In the genomic region with DNA sequence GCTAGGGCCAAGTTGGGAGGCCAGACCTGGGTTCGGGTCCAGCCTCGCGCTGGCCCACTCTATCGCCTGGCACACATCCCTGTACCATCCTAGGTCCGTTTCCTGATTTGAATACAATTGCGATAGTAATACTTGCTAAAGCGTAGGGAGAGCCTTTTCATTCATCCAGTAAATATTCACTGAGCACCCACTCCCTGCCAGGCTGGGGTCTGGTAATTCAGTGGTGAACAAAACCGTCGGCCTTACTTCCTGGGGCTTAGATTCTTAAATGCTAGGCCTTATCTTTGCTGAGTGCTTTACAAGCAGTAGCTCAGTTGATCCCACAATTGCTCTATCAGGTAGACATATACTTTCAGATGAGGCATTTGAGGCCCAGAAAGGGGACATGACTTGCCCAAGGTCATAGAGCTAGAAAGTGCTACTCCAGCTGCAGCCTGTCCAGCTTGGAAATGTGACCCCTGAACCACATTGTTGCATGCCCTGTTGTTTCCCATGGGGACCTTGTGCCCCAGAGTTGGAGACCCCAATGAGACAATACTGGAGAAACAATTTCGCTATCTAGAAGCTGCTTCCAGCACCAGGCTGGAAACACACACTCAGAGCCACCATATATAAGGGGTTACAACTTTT, we compare ENCODE assay signal across 8 cellular contexts. TPM values are rescaled to one million over a fixed set of nuclear protein-coding genes. Genes with fewer than 3 reads are reported as not detected.
A peak's percentile ranks its signal among the peaks of the same experiment; 100 is the strongest.
DNase-seq lines count a peak whose midpoint lies in the region; ATAC-seq and TF ChIP-seq lines count a peak whose summit lies in the region.

No MANE protein-coding gene starts in this region.

- H3K4me3 Mint-ChIP-seq in central memory CD8-positive, alpha-beta T cell, result peak overlapping the region; percentile 86

- no peak overlapping the region for H3K27ac Mint-ChIP-seq in central memory CD8-positive, alpha-beta T cell (ENCODE audit: low read depth)

- H3K4me1 Mint-ChIP-seq in central memory CD8-positive, alpha-beta T cell, result peaks cover 59% of the 10 kb centered on the region

- ATAC-seq in central memory CD8-positive, alpha-beta T cell (replicated peaks; ENCODE audit: extremely low read depth, poor library complexity, severe bottlenecking), result no peak
- ATAC-seq in HG02884 (IDR thresholded peaks at IDR 0.05; ENCODE audit: unreplicated experiment), result no peak

- H3K9ac ChIP-seq in HUES64 (ENCODE audit: low read depth, low read length), result peak overlapping the region; percentile 69
- H3K9ac ChIP-seq in mucosa of stomach (ENCODE audit: low read length), result peak overlapping the region; percentile 84

- POLR2A ChIA-PET in AG04449 (lab: Yijun Ruan, JAX), result no interaction called here

- H3K9me3 ChIP-seq in HUES64 (ENCODE audit: insufficient read depth, low read depth, low read length) (no peaks in the 10 kb centered on the region), mucosa of stomach (ENCODE audit: control insufficient read depth, low read length) (no peaks in the 10 kb centered on the region)

- WGBS in HUES64, result 44% methylated on average over 10 of the region's 10 CpGs

- TF ChIP-seq CTCF in AG04449 (IDR thresholded peaks at IDR 0.05; ENCODE audit: insufficient read depth, low read length, missing control alignments), result no peak

- H3K36me3 ChIP-seq in HUES64 (ENCODE audit: insufficient read depth, low read length), result peaks cover 32% of the 10 kb centered on the region
- H3K36me3 ChIP-seq in mucosa of stomach (ENCODE audit: control insufficient read depth, insufficient read depth, low read length), result no peaks in the 10 kb centered on the region

- peak overlapping the region; percentile 93 for H3K4me3 ChIP-seq in AG04449 (ENCODE audit: low read depth, low read length)
- H3K4me3 ChIP-seq in HUES64 (ENCODE audit: low read length), result peak overlapping the region; percentile 91
- no peak overlapping the region for H3K4me3 ChIP-seq in mucosa of stomach (ENCODE audit: low read length)

- CTCF ChIA-PET in AG04449 (lab: Yijun Ruan, JAX), result interaction anchor here (1.0 to 11.4 kb wide), 10 partner anchors 11 to 399 kb away, joined by 3 to 161 read pairs (median 3); no protein-coding TSS in a partner anchor

- H3K27me3 ChIP-seq in HUES64 (ENCODE audit: insufficient read depth, low read length) (peaks cover 5% of the 10 kb centered on the region; the same call in 1 of the 2 replicates), mucosa of stomach (ENCODE audit: control insufficient read depth, insufficient read depth, low read length) (no peaks in the 10 kb centered on the region)

- H3K27me3 Mint-ChIP-seq in central memory CD8-positive, alpha-beta T cell, result no peaks in the 10 kb centered on the region

- H3K9me3 Mint-ChIP-seq in central memory CD8-positive, alpha-beta T cell, result no peaks in the 10 kb centered on the region

- DNase-seq in AG04449 (ENCODE audit: low read depth, low spot score), result no peak
- no peak for DNase-seq in central memory CD8-positive, alpha-beta T cell (ENCODE audit: low spot score in 2 of 2)
- DNase-seq in inferior parietal cortex (ENCODE audit: extremely low spot score), result no peak
- DNase-seq in COLO668 (lab: John Stamatoyannopoulos, UW; ENCODE audit: unreplicated experiment), result no peak
- DNase-seq in NOMO-1 treated with dmso at 0.1 percent for 144 hours (lab: John Stamatoyannopoulos, UW; ENCODE audit: unreplicated experiment), result no peak

- peaks cover 41% of the 10 kb centered on the region for H3K36me3 Mint-ChIP-seq in central memory CD8-positive, alpha-beta T cell (ENCODE audit: insufficient read depth)

- no peak overlapping the region for H3K27ac ChIP-seq in HUES64 (ENCODE audit: low read depth, low read length)

- H3K4me1 ChIP-seq in HUES64 (ENCODE audit: insufficient read depth, low read length) (peaks cover 8% of the 10 kb centered on the region; the same call in 1 of the 2 replicates), mucosa of stomach (ENCODE audit: control insufficient read depth, insufficient read depth, low read length) (peaks cover 25% of the 10 kb centered on the region)

RNA-seq across cellular contexts. Expression of a gene that starts 0.7 kb away (rescaled TPM):
- polyA plus RNA-seq in HUES64 (2013, experiment 1 of 2), result 52.7 TPM
- 58.5 TPM for polyA plus RNA-seq in HUES64 (2013, experiment 2 of 2)

RNA-seq across cellular contexts. Expression of a gene that starts 1.4 kb away (rescaled TPM):
- 3.6 TPM for polyA plus RNA-seq in HUES64 (2013, experiment 1 of 2)
- polyA plus RNA-seq in HUES64 (2013, experiment 2 of 2), result 4.5 TPM

RNA-seq across cellular contexts. Expression of a gene that starts 23.7 kb away (rescaled TPM):
- 25.3 TPM for polyA plus RNA-seq in HUES64 (2013, experiment 1 of 2)
- 27.3 TPM for polyA plus RNA-seq in HUES64 (2013, experiment 2 of 2)

RNA-seq across cellular contexts. Expression of a gene that starts 31.0 kb away (rescaled TPM):
- not detected for polyA plus RNA-seq in HUES64 (2013, experiment 1 of 2)
- polyA plus RNA-seq in HUES64 (2013, experiment 2 of 2), result not detected
